12 cellular contexts compared by ENCODE assay signal in genomic region chr19:2630352-2631001, GRCh38.
DNase-seq lines count a peak whose midpoint lies in the region; ATAC-seq and TF ChIP-seq lines count a peak whose summit lies in the region.
"Had no signal": no experiment of that assay in that cellular context is flagged by ENCODE, and none has a peak within 500 bp of the region (broad histone marks: within the 10 kb centered on the region; RNA-seq: fewer than 3 reads in every experiment).

No MANE protein-coding gene starts in this region.

- no peaks in the 10 kb centered on the region for H3K36me3 ChIP-seq in thyroid gland
- H3K36me3 ChIP-seq: colonic mucosa had no signal

- H3K36me3 Mint-ChIP-seq in IgD-negative memory B cell: peaks cover 9% of the 10 kb centered on the region
- peaks cover 0 to 9% (median 0%) of the 10 kb centered on the region in 3 donors for H3K36me3 Mint-ChIP-seq in naive thymus-derived CD8-positive, alpha-beta T cell

- peaks cover 68 to 82% (median 77%) of the 10 kb centered on the region in 3 donors for H3K4me1 Mint-ChIP-seq in IgD-negative memory B cell
- H3K4me1 Mint-ChIP-seq in naive thymus-derived CD8-positive, alpha-beta T cell: peaks cover 11 to 68% (median 49%) of the 10 kb centered on the region in 4 donors

- H3K27ac ChIP-seq in coronary artery (peak overlapping the region; percentile 79 to 81), thyroid gland (peak overlapping the region in 2 of 3 donors; percentile 98 to 100)
- H3K27ac ChIP-seq: colonic mucosa had no signal

- TF ChIP-seq CTCF in coronary artery (IDR thresholded peaks at IDR 0.05) (no peak), thyroid gland (IDR thresholded peaks at IDR 0.05) (no peak)

- H3K4me3 Mint-ChIP-seq in IgD-negative memory B cell: peak overlapping the region in 2 of 4 donors; percentile 51 to 90
- H3K4me3 Mint-ChIP-seq in naive thymus-derived CD8-positive, alpha-beta T cell: peak overlapping the region in 4 of 10 donors; percentile 39 to 71 (median 64)
- H3K4me3 Mint-ChIP-seq: activated T-helper 17 cell treated with anti-CD3 and anti-CD28 coated beads, Interleukin-2, amount 50 U/mL, for 72 hours had no signal

- no peaks in the 10 kb centered on the region for H3K27me3 ChIP-seq in thyroid gland
- H3K27me3 ChIP-seq: colonic mucosa had no signal

- intact Hi-C loops in thyroid gland (cut with DNase I): no loop called here

- ATAC-seq in naive thymus-derived CD8-positive, alpha-beta T cell: no peak
- ATAC-seq in GM21360 (IDR thresholded peaks at IDR 0.05; ENCODE audit: unreplicated experiment) (no peak), GM18868 (IDR thresholded peaks at IDR 0.05; ENCODE audit: unreplicated experiment) (no peak)
- ATAC-seq: activated T-helper 17 cell treated with anti-CD3 and anti-CD28 coated beads, Interleukin-2, amount 50 U/mL, for 72 hours had no signal

- H3K27me3 Mint-ChIP-seq in IgD-negative memory B cell: peaks cover 1% of the 10 kb centered on the region
- H3K27me3 Mint-ChIP-seq in naive thymus-derived CD8-positive, alpha-beta T cell: no peaks in the 10 kb centered on the region
- H3K27me3 Mint-ChIP-seq: activated T-helper 17 cell treated with anti-CD3 and anti-CD28 coated beads, Interleukin-2, amount 50 U/mL, for 72 hours had no signal

- peaks cover 0 to 9% (median 0%) of the 10 kb centered on the region in 3 donors for H3K9me3 Mint-ChIP-seq in IgD-negative memory B cell
- peaks cover 0 to 14% (median 0%) of the 10 kb centered on the region in 9 donors for H3K9me3 Mint-ChIP-seq in naive thymus-derived CD8-positive, alpha-beta T cell

- peak overlapping the region; percentile 92 to 97 (median 96) for H3K27ac Mint-ChIP-seq in IgD-negative memory B cell
- H3K27ac Mint-ChIP-seq in naive thymus-derived CD8-positive, alpha-beta T cell: peak overlapping the region; percentile 77 to 96 (median 92)

- POLR2A ChIA-PET in naive thymus-derived CD8-positive, alpha-beta T cell (lab: Charles Lee): interaction anchor here (0.6 to 8.4 kb wide), 8 partner anchors 10 to 754 kb away, joined by 3 to 90 read pairs (median 4); partner anchors contain the start of genes GADD45B and LMNB2

- DNase-seq in coronary artery (ENCODE audit: low spot score) (no peak), thyroid gland (no peak)
- DNase-seq in naive thymus-derived CD8-positive, alpha-beta T cell: peak in 1 of 10 donors; percentile 41
- DNase-seq in stimulated activated naive CD4-positive, alpha-beta T cell treated with Interleukin-2 at 50 U/mL for 16 hours (lab: John Stamatoyannopoulos, UW): no peak
- DNase-seq: amniotic stem cell, colonic mucosa, GOT3, NCI-H1694 had no signal

- peaks cover 75 to 90% of the 10 kb centered on the region in 2 donors for H3K4me1 ChIP-seq in thyroid gland
- H3K4me1 ChIP-seq: colonic mucosa had no signal

- TF ChIP-seq POLR2A in thyroid gland (IDR thresholded peaks at IDR 0.05): no peak

- 97 to 99% methylated on average over 6 of the region's 6 CpGs for WGBS in thyroid gland, 2 donors

- H3K9me3 ChIP-seq in thyroid gland: no peaks in the 10 kb centered on the region
- H3K9me3 ChIP-seq: colonic mucosa had no signal

- H3K4me3 ChIP-seq in coronary artery (no peak overlapping the region), thyroid gland (replicated peaks in 1 of 3) (no peak overlapping the region)
- H3K4me3 ChIP-seq: colonic mucosa had no signal
